Comparison of ENCODE assay signal across 8 cellular contexts in genomic region chr19:49497790-49498106, GRCh38. TPM values are rescaled to one million over a fixed set of nuclear protein-coding genes. Genes with fewer than 3 reads are reported as not detected.
A peak's percentile ranks its signal among the peaks of the same experiment; 100 is the strongest.
DNase-seq lines count a peak whose midpoint lies in the region; ATAC-seq and TF ChIP-seq lines count a peak whose summit lies in the region.

No MANE protein-coding gene starts in this region.

- H3K4me3 Mint-ChIP-seq in CD4-positive, alpha-beta T cell, result peak overlapping the region; percentile 99

- H3K9me2 ChIP-seq in OCI-LY7 (ENCODE audit: insufficient read depth, low read length), result no peaks in the 10 kb centered on the region

- peaks cover 62% of the 10 kb centered on the region for H3K36me3 Mint-ChIP-seq in CD4-positive, alpha-beta T cell (ENCODE audit: low read depth)

- CTCF ChIA-PET in CD4-positive, alpha-beta T cell (lab: Charles Lee), result interaction anchor here (1.5 to 1.9 kb wide), 3 partner anchors 10 to 73 kb away, joined by 4 to 6 read pairs (median 5); no protein-coding TSS in a partner anchor
- CTCF ChIA-PET in OCI-LY7 (lab: Charles Lee; ENCODE audit: unreplicated experiment), result no interaction called here

- no peaks in the 10 kb centered on the region for H3K27me3 ChIP-seq in CD4-positive, alpha-beta T cell (ENCODE audit: control insufficient read depth, insufficient read depth, low read length)
- no peaks in the 10 kb centered on the region for H3K27me3 ChIP-seq in dorsolateral prefrontal cortex
- no peaks in the 10 kb centered on the region for H3K27me3 ChIP-seq in osteoblast (ENCODE audit: insufficient read depth, low read length)

- H3K36me3 ChIP-seq in OCI-LY7 (ENCODE audit: insufficient read depth, low read length), result peaks cover 48% of the 10 kb centered on the region
- peaks cover 30% of the 10 kb centered on the region for H3K36me3 ChIP-seq in osteoblast (ENCODE audit: insufficient read depth, low read length)

- no peak for ATAC-seq in CD4-positive, alpha-beta T cell (ENCODE audit: poor library complexity)
- ATAC-seq in GM21526 (IDR thresholded peaks at IDR 0.05; ENCODE audit: low FRiP score, unreplicated experiment) (no peak), HG03095 (IDR thresholded peaks at IDR 0.05; ENCODE audit: unreplicated experiment) (no peak)

- POLR2A ChIA-PET in CD4-positive, alpha-beta T cell (lab: Charles Lee), result interaction anchor here (0.8 to 5.2 kb wide), 3 partner anchors 28 to 143 kb away, joined by 3 to 45 read pairs (median 25); partner anchors contain the start of genes RRAS and SCAF1
- POLR2A ChIA-PET in OCI-LY7 (lab: Charles Lee), result no interaction called here

- no peaks in the 10 kb centered on the region for H3K9me3 Mint-ChIP-seq in CD4-positive, alpha-beta T cell

- peak overlapping the region; percentile 100 for H3K4me2 ChIP-seq in OCI-LY7 (ENCODE audit: low read length)
- peak overlapping the region; percentile 89 for H3K4me2 ChIP-seq in osteoblast (ENCODE audit: insufficient read depth, low read length)

- no peaks in the 10 kb centered on the region for H3K9me3 ChIP-seq in CD4-positive, alpha-beta T cell (ENCODE audit: control insufficient read depth, low read length)
- H3K9me3 ChIP-seq in OCI-LY7 (ENCODE audit: low read length) (no peaks in the 10 kb centered on the region), osteoblast (ENCODE audit: low read depth, low read length) (no peaks in the 10 kb centered on the region)

- intact Hi-C loops in CD4-positive, alpha-beta T cell (cut with DNase I, micrococcal nuclease), result loop anchor here (2.0 to 10.0 kb wide), 4 partner anchors 23 to 317 kb away; partner anchors contain the start of genes ALDH16A1 (in 1 of the 2), FLT3LG (in 1 of the 2), FUZ (in 1 of the 2) and MED25 (in 1 of the 2)
- intact Hi-C loops in OCI-LY7 (cut with micrococcal nuclease; ENCODE audit: unreplicated experiment), result loop anchor here (10.0 kb wide), 2 partner anchors 267 to 863 kb away; partner anchors contain the start of genes AP2A1, DBP and TSKS
- intact Hi-C loops in dorsolateral prefrontal cortex (cut with DNase I), result loop anchor here (2.0 to 10.0 kb wide), 4 partner anchors 45 to 357 kb away; partner anchors contain the start of genes ALDH16A1 (in 1 of the 2), PRMT1 (in 1 of the 2), PTOV1 (in 1 of the 2) and RRAS (in 1 of the 2)

- TF ChIP-seq CTCF in CD4-positive, alpha-beta T cell (IDR thresholded peaks at IDR 0.05), result no peak
- no peak for TF ChIP-seq CTCF in OCI-LY7 (conservative IDR thresholded peaks at IDR 0.05; ENCODE audit: low read length)
- TF ChIP-seq CTCF in dorsolateral prefrontal cortex (IDR thresholded peaks at IDR 0.05 in 54 of 56, conservative IDR thresholded peaks at IDR 0.05 in 2 of 56; ENCODE audit: low read depth in 1 of 56, partially characterized antibody in 56 of 56), result no peak
- no peak for TF ChIP-seq CTCF in osteoblast (IDR thresholded peaks at IDR 0.05; ENCODE audit: extremely low read depth, low read depth, low read length)

- H3K79me2 ChIP-seq in OCI-LY7 (ENCODE audit: insufficient read depth, low read depth, low read length) (peaks cover 30% of the 10 kb centered on the region), osteoblast (ENCODE audit: insufficient read depth, low read length) (peaks cover 31% of the 10 kb centered on the region)

- no peaks in the 10 kb centered on the region for H3K27me3 Mint-ChIP-seq in CD4-positive, alpha-beta T cell

- peak in 1 of 10 experiments; percentile 46 for DNase-seq in CD4-positive, alpha-beta T cell
- DNase-seq in OCI-LY7 (ENCODE audit: low spot score) (no peak), dorsolateral prefrontal cortex (no peak), osteoblast (ENCODE audit: insufficient read length, low spot score, missing footprints) (no peak), NCI-H1105 treated with DMSO at 0.1 percent for 48 hours (lab: John Stamatoyannopoulos, UW) (no peak), cerebellum (ENCODE audit: low spot score) (no peak)

- peak overlapping the region; percentile 98 for H3K27ac Mint-ChIP-seq in CD4-positive, alpha-beta T cell

- H3K27ac ChIP-seq in CD4-positive, alpha-beta T cell (ENCODE audit: low read depth, low read length), result peak overlapping the region; percentile 94
- H3K27ac ChIP-seq in OCI-LY7 (ENCODE audit: low read depth, low read length, poor library complexity, severe bottlenecking) (peak overlapping the region; percentile 84), dorsolateral prefrontal cortex (peak overlapping the region in 13 of 59 donors; percentile 89 to 99 (median 97)), osteoblast (ENCODE audit: low read depth, low read length) (no peak overlapping the region)

- H3K4me1 ChIP-seq in OCI-LY7 (ENCODE audit: insufficient read depth, low read length, poor library complexity, severe bottlenecking) (peaks cover 68% of the 10 kb centered on the region), osteoblast (ENCODE audit: insufficient read depth, low read length) (peaks cover 21% of the 10 kb centered on the region)

- H3K4me3 ChIP-seq in OCI-LY7 (ENCODE audit: low read depth, low read length, poor library complexity, severe bottlenecking), result peak overlapping the region; percentile 98
- H3K4me3 ChIP-seq in dorsolateral prefrontal cortex, result peak overlapping the region in 46 of 59 donors; percentile 60 to 100 (median 93)
- peak overlapping the region; percentile 97 for H3K4me3 ChIP-seq in osteoblast (ENCODE audit: insufficient read depth, low read length)

- no TSS peak for BruUV-seq in OCI-LY7 (replicated peaks; lab: Mats Ljungman, UMichigan)

- H4K20me1 ChIP-seq in OCI-LY7 (ENCODE audit: insufficient read depth, low read length) (peaks cover 25% of the 10 kb centered on the region), osteoblast (ENCODE audit: insufficient read depth, low read length) (peaks cover 30% of the 10 kb centered on the region)

- H2AFZ ChIP-seq in OCI-LY7 (ENCODE audit: low read length) (no peak overlapping the region), osteoblast (ENCODE audit: low read length) (no peak overlapping the region)

- peaks cover 70% of the 10 kb centered on the region for H3K4me1 Mint-ChIP-seq in CD4-positive, alpha-beta T cell (ENCODE audit: low read depth)

RNA-seq across cellular contexts. Expression of gene RPS11, which starts 1.5 kb away (rescaled TPM):
- 1,000 to 10,000 TPM; 2,912 to 3,041 TPM for total RNA-seq in CD4-positive, alpha-beta T cell
- 6,180 and 6,539 TPM in 2 replicates for total RNA-seq in OCI-LY7 (2014; rRNA removed; shearing (Covaris generic))
- total RNA-seq in OCI-LY7 (2022) (2,366 and 2,673 TPM in 2 replicates), dorsolateral prefrontal cortex (100 to 1,000 TPM; 410 to 765 (median 576) TPM), osteoblast (2,306 and 3,079 TPM in 2 replicates), cerebellum (1,480 TPM)

RNA-seq across cellular contexts. Expression of gene RPL13A, which starts 10.3 kb away (rescaled TPM):
- total RNA-seq in CD4-positive, alpha-beta T cell, result 1,000 to 10,000 TPM; 5,328 to 5,481 TPM
- total RNA-seq in OCI-LY7 (2014; rRNA removed; shearing (Covaris generic)), result 6,720 and 8,461 TPM in 2 replicates
- total RNA-seq in OCI-LY7 (2022), result 2,999 and 3,606 TPM in 2 replicates
- total RNA-seq in dorsolateral prefrontal cortex, result 1,000 to 10,000 TPM in 7 of 120 experiments, 100 to 1,000 TPM in 113; 564 to 1,173 (median 771) TPM
- 2,082 and 2,185 TPM in 2 replicates for total RNA-seq in osteoblast
- total RNA-seq in cerebellum, result 1,311 TPM

RNA-seq across cellular contexts. Expression of gene FCGRT, which starts 14.7 kb away (rescaled TPM):
- 10 to 100 TPM; 50.2 to 52.5 TPM for total RNA-seq in CD4-positive, alpha-beta T cell
- total RNA-seq in OCI-LY7 (2014; rRNA removed; shearing (Covaris generic)), result 19.4 and 20.9 TPM in 2 replicates
- total RNA-seq in OCI-LY7 (2022), result 10.7 and 11.6 TPM in 2 replicates
- total RNA-seq in dorsolateral prefrontal cortex, result 100 to 1,000 TPM in 1 of 120 experiments, 10 to 100 TPM in 119; 22.6 to 101 (median 43.4) TPM
- 67.5 and 75.6 TPM in 2 replicates for total RNA-seq in osteoblast
- total RNA-seq in cerebellum, result 22.7 TPM

RNA-seq across cellular contexts. Expression of gene FLT3LG, which starts 23.7 kb away (rescaled TPM):
- 100 to 1,000 TPM; 311 to 325 TPM for total RNA-seq in CD4-positive, alpha-beta T cell
- total RNA-seq in OCI-LY7 (2014; rRNA removed; shearing (Covaris generic)), result 8.2 and 10.1 TPM in 2 replicates
- total RNA-seq in OCI-LY7 (2022) (8.4 and 11.7 TPM in 2 replicates), dorsolateral prefrontal cortex (10 to 100 TPM in 2 of 120 experiments, 1 to 10 TPM in 118; 1.7 to 11.9 (median 4.6) TPM), osteoblast (4.3 and 6.5 TPM in 2 replicates), cerebellum (0.36 TPM)

RNA-seq across cellular contexts. Expression of gene RCN3, which starts 30.1 kb away (rescaled TPM):
- 1 to 10 TPM; 4.8 to 7.8 TPM for total RNA-seq in CD4-positive, alpha-beta T cell
- 0.77 and 1.4 TPM in 2 replicates for total RNA-seq in OCI-LY7 (2014; rRNA removed; shearing (Covaris generic))
- total RNA-seq in OCI-LY7 (2022) (1.3 and 2.1 TPM in 2 replicates), dorsolateral prefrontal cortex (10 to 100 TPM in 49 of 120 experiments, 1 to 10 TPM in 71; 3.0 to 19.9 (median 9.2) TPM), osteoblast (346 and 377 TPM in 2 replicates), cerebellum (3.3 TPM)
